In genomic region chr5:172764861-172765765, GRCh38 we compare ENCODE assay signal across 8 cellular contexts. TPM values are rescaled to one million over a fixed set of nuclear protein-coding genes. Genes with fewer than 3 reads are reported as not detected.
A peak's percentile ranks its signal among the peaks of the same experiment; 100 is the strongest.
DNase-seq lines count a peak whose midpoint lies in the region; ATAC-seq lines count a peak whose summit lies in the region.

No MANE protein-coding gene starts in this region.

- peaks cover 15% of the 10 kb centered on the region for H3K36me3 Mint-ChIP-seq in memory B cell

- H3K27me3 Mint-ChIP-seq in memory B cell: no peaks in the 10 kb centered on the region

- peak overlapping the region; percentile 87 for H3K4me3 Mint-ChIP-seq in memory B cell

- ATAC-seq in GM21360 (IDR thresholded peaks at IDR 0.05; ENCODE audit: unreplicated experiment) (peak; percentile 84), memory B cell (ENCODE audit: low read depth) (peak; percentile 69)

- no peaks in the 10 kb centered on the region for H3K27me3 ChIP-seq in effector memory CD4-positive, alpha-beta T cell (replicated peaks; ENCODE audit: control insufficient read depth, insufficient read depth, low read length, poor library complexity, severe bottlenecking)

- peaks cover 41% of the 10 kb centered on the region for H3K4me1 ChIP-seq in effector memory CD4-positive, alpha-beta T cell (ENCODE audit: control insufficient read depth, insufficient read depth, low read length, poor library complexity, severe bottlenecking)

- H3K27ac ChIP-seq in effector memory CD4-positive, alpha-beta T cell (ENCODE audit: insufficient read depth, low read length, poor library complexity, severe bottlenecking): peak overlapping the region; percentile 91

- peaks cover 34% of the 10 kb centered on the region for H3K4me1 Mint-ChIP-seq in memory B cell

- DNase-seq in COLO829 (ENCODE audit: low spot score): peak; percentile 86
- DNase-seq in HT-29 (ENCODE audit: low spot score): peak; percentile 99
- DNase-seq in NK-92 treated with Interleukin-12 subunit alpha and Interleukin-12 subunit beta, amount 100 ng/mL, for 24 hours (lab: John Stamatoyannopoulos, UW): peak; percentile 87
- DNase-seq in activated CD8-positive, alpha-beta memory T cell treated with anti-CD3 and anti-CD28 coated beads for 4 hours (ENCODE audit: low read depth in 2 of 2): peak; percentile 87 to 95
- peak; percentile 96 to 98 (median 98) for DNase-seq in effector memory CD4-positive, alpha-beta T cell
- DNase-seq in memory B cell (ENCODE audit: low spot score in 2 of 2): peak; percentile 91 to 98
- DNase-seq in stimulated activated CD8-positive, alpha-beta memory T cell treated with anti-CD3 and anti-CD28 coated beads, Interleukin-12 subunit alpha, Interleukin-12 subunit beta, amount 100 ng/mL, for 1 hour (ENCODE audit: low read depth): peak; percentile 91

- H3K27ac Mint-ChIP-seq in memory B cell: peak overlapping the region; percentile 100

- peaks cover 24% of the 10 kb centered on the region for H3K36me3 ChIP-seq in effector memory CD4-positive, alpha-beta T cell (ENCODE audit: control insufficient read depth, insufficient read depth, low read length)

- H3K9me3 Mint-ChIP-seq in memory B cell: peaks cover 1% of the 10 kb centered on the region

- no peaks in the 10 kb centered on the region for H3K9me3 ChIP-seq in effector memory CD4-positive, alpha-beta T cell (ENCODE audit: control insufficient read depth, low read length)

- H3K4me3 ChIP-seq in effector memory CD4-positive, alpha-beta T cell (ENCODE audit: insufficient read depth, low read depth, low read length, poor library complexity, severe bottlenecking): peak overlapping the region; percentile 28

RNA-seq across cellular contexts. Expression of gene DUSP1, which starts 5.9 kb away (rescaled TPM):
- total RNA-seq in HT-29 (2014; rRNA removed; shearing (Covaris generic)): 275 and 286 TPM in 2 replicates

Comparison
In these comparisons a context has a peak if more than half of its experiments do, and no peak if none do; other contexts are left out.
1. Peak in every context shown above with its lines: DNase-seq, ATAC-seq, H3K4me3 ChIP-seq and H3K27ac ChIP-seq.